1 cellular context compared by ENCODE assay signal in the genomic region with DNA sequence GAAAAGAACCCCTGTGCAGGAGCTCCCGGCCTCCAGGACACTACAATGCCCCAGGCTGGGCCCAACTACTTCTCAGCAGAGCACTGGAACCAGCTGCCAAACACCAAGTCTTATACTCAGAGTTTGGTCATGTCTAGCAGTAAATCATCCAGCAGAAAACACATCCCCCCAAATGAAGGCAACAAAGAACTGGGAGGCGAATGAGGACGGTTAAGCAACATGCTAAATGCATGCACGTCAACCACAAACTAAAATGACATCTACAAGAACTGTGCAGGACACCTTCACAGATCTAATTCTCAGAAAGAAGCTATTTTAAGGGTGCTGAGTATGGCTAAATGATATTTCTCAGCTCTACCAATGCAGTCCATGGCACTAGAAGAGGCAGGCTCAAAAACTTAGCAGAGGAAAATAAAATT.
TF ChIP-seq lines count a peak whose summit lies in the region.

No MANE protein-coding gene starts in this region.

TF ChIP-seq in HEK293, 187 proteins besides CTCF, POLR2A, EP300 and RAD21 (continued from another document and continues in another):
- TF ChIP-seq ZNF121 (tag by site-specific recombination; IDR thresholded peaks at IDR 0.05) = no peak
- TF ChIP-seq, protein P1, sequence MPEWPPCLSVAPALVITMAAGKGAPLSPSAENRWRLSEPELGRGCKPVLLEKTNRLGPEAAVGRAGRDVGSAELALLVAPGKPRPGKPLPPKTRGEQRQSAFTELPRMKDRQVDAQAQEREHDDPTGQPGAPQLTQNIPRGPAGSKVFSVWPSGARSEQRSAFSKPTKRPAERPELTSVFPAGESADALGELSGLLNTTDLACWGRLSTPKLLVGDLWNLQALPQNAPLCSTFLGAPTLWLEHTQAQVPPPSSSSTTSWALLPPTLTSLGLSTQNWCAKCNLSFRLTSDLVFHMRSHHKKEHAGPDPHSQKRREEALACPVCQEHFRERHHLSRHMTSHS (tag by site-specific recombination; IDR thresholded peaks at IDR 0.05) = no peak
- no peak for TF ChIP-seq ZNF514 (tag by site-specific recombination; IDR thresholded peaks at IDR 0.05)
- TF ChIP-seq FEZF1 (tag by site-specific recombination; IDR thresholded peaks at IDR 0.05) = no peak
- TF ChIP-seq ZXDB (tag by site-specific recombination; IDR thresholded peaks at IDR 0.05) = 0 out of 2 replicates have a peak, but pooled peaks have one; percentile 12
- TF ChIP-seq, protein P2, sequence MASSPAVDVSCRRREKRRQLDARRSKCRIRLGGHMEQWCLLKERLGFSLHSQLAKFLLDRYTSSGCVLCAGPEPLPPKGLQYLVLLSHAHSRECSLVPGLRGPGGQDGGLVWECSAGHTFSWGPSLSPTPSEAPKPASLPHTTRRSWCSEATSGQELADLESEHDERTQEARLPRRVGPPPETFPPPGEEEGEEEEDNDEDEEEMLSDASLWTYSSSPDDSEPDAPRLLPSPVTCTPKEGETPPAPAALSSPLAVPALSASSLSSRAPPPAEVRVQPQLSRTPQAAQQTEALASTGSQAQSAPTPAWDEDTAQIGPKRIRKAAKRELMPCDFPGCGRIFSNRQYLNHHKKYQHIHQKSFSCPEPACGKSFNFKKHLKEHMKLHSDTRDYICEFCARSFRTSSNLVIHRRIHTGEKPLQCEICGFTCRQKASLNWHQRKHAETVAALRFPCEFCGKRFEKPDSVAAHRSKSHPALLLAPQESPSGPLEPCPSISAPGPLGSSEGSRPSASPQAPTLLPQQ (tag by site-specific recombination; IDR thresholded peaks at IDR 0.05) = peak; percentile 37; the same call in 1 of the 2 replicates
- TF ChIP-seq ZNF157 (tag by site-specific recombination; IDR thresholded peaks at IDR 0.05) = no peak
- TF ChIP-seq ZNF768 (tag by site-specific recombination; IDR thresholded peaks at IDR 0.05) = no peak
- TF ChIP-seq ZNF560 (tag by site-specific recombination; IDR thresholded peaks at IDR 0.05; ENCODE audit: borderline replicate concordance) = no peak
- no peak for TF ChIP-seq ZNF701 (tag by site-specific recombination; IDR thresholded peaks at IDR 0.05)
- TF ChIP-seq KLF16 (tag by site-specific recombination; IDR thresholded peaks at IDR 0.05) = no peak
- TF ChIP-seq ZNF747 (tag by site-specific recombination; IDR thresholded peaks at IDR 0.05) = no peak
- TF ChIP-seq, protein P3, sequence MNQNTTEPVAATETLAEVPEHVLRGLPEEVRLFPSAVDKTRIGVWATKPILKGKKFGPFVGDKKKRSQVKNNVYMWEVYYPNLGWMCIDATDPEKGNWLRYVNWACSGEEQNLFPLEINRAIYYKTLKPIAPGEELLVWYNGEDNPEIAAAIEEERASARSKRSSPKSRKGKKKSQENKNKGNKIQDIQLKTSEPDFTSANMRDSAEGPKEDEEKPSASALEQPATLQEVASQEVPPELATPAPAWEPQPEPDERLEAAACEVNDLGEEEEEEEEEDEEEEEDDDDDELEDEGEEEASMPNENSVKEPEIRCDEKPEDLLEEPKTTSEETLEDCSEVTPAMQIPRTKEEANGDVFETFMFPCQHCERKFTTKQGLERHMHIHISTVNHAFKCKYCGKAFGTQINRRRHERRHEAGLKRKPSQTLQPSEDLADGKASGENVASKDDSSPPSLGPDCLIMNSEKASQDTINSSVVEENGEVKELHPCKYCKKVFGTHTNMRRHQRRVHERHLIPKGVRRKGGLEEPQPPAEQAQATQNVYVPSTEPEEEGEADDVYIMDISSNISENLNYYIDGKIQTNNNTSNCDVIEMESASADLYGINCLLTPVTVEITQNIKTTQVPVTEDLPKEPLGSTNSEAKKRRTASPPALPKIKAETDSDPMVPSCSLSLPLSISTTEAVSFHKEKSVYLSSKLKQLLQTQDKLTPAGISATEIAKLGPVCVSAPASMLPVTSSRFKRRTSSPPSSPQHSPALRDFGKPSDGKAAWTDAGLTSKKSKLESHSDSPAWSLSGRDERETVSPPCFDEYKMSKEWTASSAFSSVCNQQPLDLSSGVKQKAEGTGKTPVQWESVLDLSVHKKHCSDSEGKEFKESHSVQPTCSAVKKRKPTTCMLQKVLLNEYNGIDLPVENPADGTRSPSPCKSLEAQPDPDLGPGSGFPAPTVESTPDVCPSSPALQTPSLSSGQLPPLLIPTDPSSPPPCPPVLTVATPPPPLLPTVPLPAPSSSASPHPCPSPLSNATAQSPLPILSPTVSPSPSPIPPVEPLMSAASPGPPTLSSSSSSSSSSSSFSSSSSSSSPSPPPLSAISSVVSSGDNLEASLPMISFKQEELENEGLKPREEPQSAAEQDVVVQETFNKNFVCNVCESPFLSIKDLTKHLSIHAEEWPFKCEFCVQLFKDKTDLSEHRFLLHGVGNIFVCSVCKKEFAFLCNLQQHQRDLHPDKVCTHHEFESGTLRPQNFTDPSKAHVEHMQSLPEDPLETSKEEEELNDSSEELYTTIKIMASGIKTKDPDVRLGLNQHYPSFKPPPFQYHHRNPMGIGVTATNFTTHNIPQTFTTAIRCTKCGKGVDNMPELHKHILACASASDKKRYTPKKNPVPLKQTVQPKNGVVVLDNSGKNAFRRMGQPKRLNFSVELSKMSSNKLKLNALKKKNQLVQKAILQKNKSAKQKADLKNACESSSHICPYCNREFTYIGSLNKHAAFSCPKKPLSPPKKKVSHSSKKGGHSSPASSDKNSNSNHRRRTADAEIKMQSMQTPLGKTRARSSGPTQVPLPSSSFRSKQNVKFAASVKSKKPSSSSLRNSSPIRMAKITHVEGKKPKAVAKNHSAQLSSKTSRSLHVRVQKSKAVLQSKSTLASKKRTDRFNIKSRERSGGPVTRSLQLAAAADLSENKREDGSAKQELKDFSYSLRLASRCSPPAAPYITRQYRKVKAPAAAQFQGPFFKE (tag by site-specific recombination; IDR thresholded peaks at IDR 0.05; ENCODE audit: borderline replicate concordance) = no peak
- TF ChIP-seq, protein P4, sequence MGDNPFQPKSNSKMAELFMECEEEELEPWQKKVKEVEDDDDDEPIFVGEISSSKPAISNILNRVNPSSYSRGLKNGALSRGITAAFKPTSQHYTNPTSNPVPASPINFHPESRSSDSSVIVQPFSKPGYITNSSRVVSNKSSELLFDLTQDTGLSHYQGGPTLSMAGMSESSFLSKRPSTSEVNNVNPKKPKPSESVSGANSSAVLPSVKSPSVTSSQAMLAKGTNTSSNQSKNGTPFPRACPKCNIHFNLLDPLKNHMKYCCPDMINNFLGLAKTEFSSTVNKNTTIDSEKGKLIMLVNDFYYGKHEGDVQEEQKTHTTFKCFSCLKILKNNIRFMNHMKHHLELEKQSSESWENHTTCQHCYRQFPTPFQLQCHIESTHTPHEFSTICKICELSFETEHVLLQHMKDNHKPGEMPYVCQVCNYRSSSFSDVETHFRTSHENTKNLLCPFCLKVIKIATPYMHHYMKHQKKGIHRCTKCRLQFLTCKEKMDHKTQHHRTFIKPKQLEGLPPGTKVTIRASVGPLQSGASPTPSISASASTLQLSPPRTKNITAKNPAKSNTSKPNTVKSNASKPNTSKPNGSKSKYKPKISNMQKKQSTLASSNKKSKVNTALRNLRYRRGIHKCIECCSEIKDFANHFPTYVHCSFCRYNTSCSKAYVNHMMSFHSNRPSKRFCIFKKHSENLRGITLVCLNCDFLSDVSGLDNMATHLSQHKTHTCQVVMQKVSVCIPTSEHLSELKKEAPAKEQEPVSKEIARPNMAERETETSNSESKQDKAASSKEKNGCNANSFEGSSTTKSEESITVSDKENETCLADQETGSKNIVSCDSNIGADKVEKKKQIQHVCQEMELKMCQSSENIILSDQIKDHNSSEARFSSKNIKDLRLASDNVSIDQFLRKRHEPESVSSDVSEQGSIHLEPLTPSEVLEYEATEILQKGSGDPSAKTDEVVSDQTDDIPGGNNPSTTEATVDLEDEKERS (tag by site-specific recombination; IDR thresholded peaks at IDR 0.05) = no peak
- TF ChIP-seq REPIN1 (tag by site-specific recombination; IDR thresholded peaks at IDR 0.05; ENCODE audit: low read depth) = no peak
- no peak for TF ChIP-seq ZIC2 (tag by site-specific recombination; IDR thresholded peaks at IDR 0.05)
- TF ChIP-seq ZNF426 (tag by site-specific recombination; IDR thresholded peaks at IDR 0.05) = no peak
- TF ChIP-seq, protein P5, sequence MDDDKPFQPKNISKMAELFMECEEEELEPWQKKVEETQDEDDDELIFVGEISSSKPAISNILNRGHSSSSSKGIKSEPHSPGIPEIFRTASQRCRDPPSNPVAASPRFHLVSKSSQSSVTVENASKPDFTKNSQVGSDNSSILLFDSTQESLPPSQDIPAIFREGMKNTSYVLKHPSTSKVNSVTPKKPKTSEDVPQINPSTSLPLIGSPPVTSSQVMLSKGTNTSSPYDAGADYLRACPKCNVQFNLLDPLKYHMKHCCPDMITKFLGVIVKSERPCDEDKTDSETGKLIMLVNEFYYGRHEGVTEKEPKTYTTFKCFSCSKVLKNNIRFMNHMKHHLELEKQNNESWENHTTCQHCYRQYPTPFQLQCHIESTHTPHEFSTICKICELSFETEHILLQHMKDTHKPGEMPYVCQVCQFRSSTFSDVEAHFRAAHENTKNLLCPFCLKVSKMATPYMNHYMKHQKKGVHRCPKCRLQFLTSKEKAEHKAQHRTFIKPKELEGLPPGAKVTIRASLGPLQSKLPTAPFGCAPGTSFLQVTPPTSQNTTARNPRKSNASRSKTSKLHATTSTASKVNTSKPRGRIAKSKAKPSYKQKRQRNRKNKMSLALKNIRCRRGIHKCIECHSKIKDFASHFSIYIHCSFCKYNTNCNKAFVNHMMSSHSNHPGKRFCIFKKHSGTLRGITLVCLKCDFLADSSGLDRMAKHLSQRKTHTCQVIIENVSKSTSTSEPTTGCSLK (tag by site-specific recombination; IDR thresholded peaks at IDR 0.05) = no peak
- TF ChIP-seq, protein P6, sequence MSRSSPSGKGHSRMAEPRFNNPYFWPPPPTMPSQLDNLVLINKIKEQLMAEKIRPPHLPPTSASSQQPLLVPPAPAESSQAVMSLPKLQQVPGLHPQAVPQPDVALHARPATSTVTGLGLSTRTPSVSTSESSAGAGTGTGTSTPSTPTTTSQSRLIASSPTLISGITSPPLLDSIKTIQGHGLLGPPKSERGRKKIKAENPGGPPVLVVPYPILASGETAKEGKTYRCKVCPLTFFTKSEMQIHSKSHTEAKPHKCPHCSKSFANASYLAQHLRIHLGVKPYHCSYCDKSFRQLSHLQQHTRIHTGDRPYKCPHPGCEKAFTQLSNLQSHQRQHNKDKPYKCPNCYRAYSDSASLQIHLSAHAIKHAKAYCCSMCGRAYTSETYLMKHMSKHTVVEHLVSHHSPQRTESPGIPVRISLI (tag by site-specific recombination; IDR thresholded peaks at IDR 0.05) = no peak
- no peak for TF ChIP-seq ZNF138 (tag by site-specific recombination; IDR thresholded peaks at IDR 0.05; ENCODE audit: borderline replicate concordance)
- TF ChIP-seq, protein P7, sequence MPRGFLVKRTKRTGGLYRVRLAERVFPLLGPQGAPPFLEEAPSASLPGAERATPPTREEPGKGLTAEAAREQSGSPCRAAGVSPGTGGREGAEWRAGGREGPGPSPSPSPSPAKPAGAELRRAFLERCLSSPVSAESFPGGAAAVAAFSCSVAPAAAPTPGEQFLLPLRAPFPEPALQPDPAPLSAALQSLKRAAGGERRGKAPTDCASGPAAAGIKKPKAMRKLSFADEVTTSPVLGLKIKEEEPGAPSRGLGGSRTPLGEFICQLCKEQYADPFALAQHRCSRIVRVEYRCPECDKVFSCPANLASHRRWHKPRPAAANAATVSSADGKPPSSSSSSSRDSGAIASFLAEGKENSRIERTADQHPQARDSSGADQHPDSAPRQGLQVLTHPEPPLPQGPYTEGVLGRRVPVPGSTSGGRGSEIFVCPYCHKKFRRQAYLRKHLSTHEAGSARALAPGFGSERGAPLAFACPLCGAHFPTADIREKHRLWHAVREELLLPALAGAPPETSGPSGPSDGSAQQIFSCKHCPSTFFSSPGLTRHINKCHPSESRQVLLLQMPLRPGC (tag by site-specific recombination; IDR thresholded peaks at IDR 0.05) = no peak
- TF ChIP-seq ZNF274 (IDR thresholded peaks at IDR 0.05; ENCODE audit: low read length) = no peak
- no peak for TF ChIP-seq ZNF274 (tag by site-specific recombination; IDR thresholded peaks at IDR 0.05; ENCODE audit: borderline replicate concordance)
- TF ChIP-seq OSR2 (tag by site-specific recombination; IDR thresholded peaks at IDR 0.05) = no peak
- no peak for TF ChIP-seq ZNF830 (tag by site-specific recombination; IDR thresholded peaks at IDR 0.05; ENCODE audit: low read depth)
- no peak for TF ChIP-seq MZF1 (tag by site-specific recombination; IDR thresholded peaks at IDR 0.05; ENCODE audit: borderline replicate concordance)
- no peak for TF ChIP-seq TCF7L2 (IDR thresholded peaks at IDR 0.05; ENCODE audit: borderline replicate concordance, low read depth, low read length)
- TF ChIP-seq, protein P8, sequence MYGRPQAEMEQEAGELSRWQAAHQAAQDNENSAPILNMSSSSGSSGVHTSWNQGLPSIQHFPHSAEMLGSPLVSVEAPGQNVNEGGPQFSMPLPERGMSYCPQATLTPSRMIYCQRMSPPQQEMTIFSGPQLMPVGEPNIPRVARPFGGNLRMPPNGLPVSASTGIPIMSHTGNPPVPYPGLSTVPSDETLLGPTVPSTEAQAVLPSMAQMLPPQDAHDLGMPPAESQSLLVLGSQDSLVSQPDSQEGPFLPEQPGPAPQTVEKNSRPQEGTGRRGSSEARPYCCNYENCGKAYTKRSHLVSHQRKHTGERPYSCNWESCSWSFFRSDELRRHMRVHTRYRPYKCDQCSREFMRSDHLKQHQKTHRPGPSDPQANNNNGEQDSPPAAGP (tag by site-specific recombination; IDR thresholded peaks at IDR 0.05) = no peak
- TF ChIP-seq SP7 (tag by site-specific recombination; IDR thresholded peaks at IDR 0.05) = peak; percentile 78
- no peak for TF ChIP-seq SETDB1 (IDR thresholded peaks at IDR 0.05; ENCODE audit: insufficient read length, low read length)
- no peak for TF ChIP-seq ZNF629 (tag by site-specific recombination; IDR thresholded peaks at IDR 0.05)
- TF ChIP-seq, protein P9, sequence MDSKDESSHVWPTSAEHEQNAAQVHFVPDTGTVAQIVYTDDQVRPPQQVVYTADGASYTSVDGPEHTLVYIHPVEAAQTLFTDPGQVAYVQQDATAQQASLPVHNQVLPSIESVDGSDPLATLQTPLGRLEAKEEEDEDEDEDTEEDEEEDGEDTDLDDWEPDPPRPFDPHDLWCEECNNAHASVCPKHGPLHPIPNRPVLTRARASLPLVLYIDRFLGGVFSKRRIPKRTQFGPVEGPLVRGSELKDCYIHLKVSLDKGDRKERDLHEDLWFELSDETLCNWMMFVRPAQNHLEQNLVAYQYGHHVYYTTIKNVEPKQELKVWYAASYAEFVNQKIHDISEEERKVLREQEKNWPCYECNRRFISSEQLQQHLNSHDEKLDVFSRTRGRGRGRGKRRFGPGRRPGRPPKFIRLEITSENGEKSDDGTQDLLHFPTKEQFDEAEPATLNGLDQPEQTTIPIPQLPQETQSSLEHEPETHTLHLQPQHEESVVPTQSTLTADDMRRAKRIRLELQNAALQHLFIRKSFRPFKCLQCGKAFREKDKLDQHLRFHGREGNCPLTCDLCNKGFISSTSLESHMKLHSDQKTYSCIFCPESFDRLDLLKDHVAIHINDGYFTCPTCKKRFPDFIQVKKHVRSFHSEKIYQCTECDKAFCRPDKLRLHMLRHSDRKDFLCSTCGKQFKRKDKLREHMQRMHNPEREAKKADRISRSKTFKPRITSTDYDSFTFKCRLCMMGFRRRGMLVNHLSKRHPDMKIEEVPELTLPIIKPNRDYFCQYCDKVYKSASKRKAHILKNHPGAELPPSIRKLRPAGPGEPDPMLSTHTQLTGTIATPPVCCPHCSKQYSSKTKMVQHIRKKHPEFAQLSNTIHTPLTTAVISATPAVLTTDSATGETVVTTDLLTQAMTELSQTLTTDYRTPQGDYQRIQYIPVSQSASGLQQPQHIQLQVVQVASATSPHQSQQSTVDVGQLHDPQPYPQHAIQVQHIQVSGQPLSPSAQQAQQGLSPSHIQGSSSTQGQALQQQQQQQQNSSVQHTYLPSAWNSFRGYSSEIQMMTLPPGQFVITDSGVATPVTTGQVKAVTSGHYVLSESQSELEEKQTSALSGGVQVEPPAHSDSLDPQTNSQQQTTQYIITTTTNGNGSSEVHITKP (tag by site-specific recombination; IDR thresholded peaks at IDR 0.05) = peak; percentile 45; the same call in 1 of the 2 replicates
- no peak for TF ChIP-seq ZNF501 (tag by site-specific recombination; IDR thresholded peaks at IDR 0.05)
- TF ChIP-seq ZEB2 (tag by site-specific recombination; IDR thresholded peaks at IDR 0.05) = peak; percentile 26; the same call in 1 of the 2 replicates
- no peak for TF ChIP-seq YY1 (tag by site-specific recombination; IDR thresholded peaks at IDR 0.05)
